In genomic region chr5:32572778-32573480, GRCh38 we compare ENCODE assay signal across 9 cellular contexts. TPM values are rescaled to one million over a fixed set of nuclear protein-coding genes. Genes with fewer than 3 reads are reported as not detected.
DNase-seq lines count a peak whose midpoint lies in the region; ATAC-seq and TF ChIP-seq lines count a peak whose summit lies in the region.
"Had no signal": no experiment of that assay in that cellular context is flagged by ENCODE, and none has a peak within 500 bp of the region (broad histone marks: within the 10 kb centered on the region; RNA-seq: fewer than 3 reads in every experiment).

No MANE protein-coding gene starts in this region.

- no peak overlapping the region for H3K4me3 Mint-ChIP-seq in activated naive CD8-positive, alpha-beta T cell treated with anti-CD3 and anti-CD28 coated beads, Interleukin-2, amount 50 U/mL, for 24 hours

- no peaks in the 10 kb centered on the region for H3K36me3 Mint-ChIP-seq in activated naive CD8-positive, alpha-beta T cell treated with anti-CD3 and anti-CD28 coated beads, Interleukin-2, amount 50 U/mL, for 24 hours (ENCODE audit: low read depth)

- no peaks in the 10 kb centered on the region for H3K9me3 ChIP-seq in right lobe of liver
- H3K9me3 ChIP-seq: thoracic aorta had no signal

- H3K4me3 ChIP-seq in right lobe of liver: no peak overlapping the region
- H3K4me3 ChIP-seq: thoracic aorta had no signal

- H3K27ac Mint-ChIP-seq in activated naive CD8-positive, alpha-beta T cell treated with anti-CD3 and anti-CD28 coated beads, Interleukin-2, amount 50 U/mL, for 24 hours: no peak overlapping the region

- H3K36me3 ChIP-seq in right lobe of liver: no peaks in the 10 kb centered on the region
- H3K36me3 ChIP-seq: thoracic aorta had no signal

- DNase-seq in right lobe of liver: no peak
- DNase-seq in NCI-H187 treated with DMSO at 0.1 percent for 48 hours (lab: John Stamatoyannopoulos, UW): no peak
- no peak for DNase-seq in KG1 (lab: John Stamatoyannopoulos, UW)
- no peak for DNase-seq in activated naive CD8-positive, alpha-beta T cell treated with anti-CD3 and anti-CD28 coated beads, Interleukin-2, amount 50 U/mL, for 24 hours
- DNase-seq: foreskin keratinocyte had no signal

- no peaks in the 10 kb centered on the region for H3K9me3 Mint-ChIP-seq in activated naive CD8-positive, alpha-beta T cell treated with anti-CD3 and anti-CD28 coated beads, Interleukin-2, amount 50 U/mL, for 24 hours

- no peak for TF ChIP-seq CTCF in right lobe of liver (IDR thresholded peaks at IDR 0.05)

- H3K27ac ChIP-seq in right lobe of liver: no peak overlapping the region
- H3K27ac ChIP-seq: foreskin keratinocyte, thoracic aorta had no signal

- no peaks in the 10 kb centered on the region for H3K27me3 ChIP-seq in right lobe of liver
- H3K27me3 ChIP-seq: foreskin keratinocyte had no signal

- H3K27me3 Mint-ChIP-seq in activated naive CD8-positive, alpha-beta T cell treated with anti-CD3 and anti-CD28 coated beads, Interleukin-2, amount 50 U/mL, for 24 hours: no peaks in the 10 kb centered on the region

- H3K4me1 ChIP-seq in right lobe of liver: peaks cover 0 to 38% (median 0%) of the 10 kb centered on the region in 4 donors
- H3K4me1 ChIP-seq: foreskin keratinocyte had no signal

- H3K4me1 Mint-ChIP-seq in activated naive CD8-positive, alpha-beta T cell treated with anti-CD3 and anti-CD28 coated beads, Interleukin-2, amount 50 U/mL, for 24 hours: peaks cover 4% of the 10 kb centered on the region

- peak; percentile 93 for ATAC-seq in GM18873 (IDR thresholded peaks at IDR 0.05; ENCODE audit: low FRiP score, unreplicated experiment)
- ATAC-seq in GM21576 (IDR thresholded peaks at IDR 0.05; ENCODE audit: unreplicated experiment): peak; percentile 91
- ATAC-seq in HG03175 (IDR thresholded peaks at IDR 0.05; ENCODE audit: unreplicated experiment): peak; percentile 94
- peak in 3 of 4 donors; percentile 65 to 69 (median 67) for ATAC-seq in right lobe of liver
- no peak for ATAC-seq in activated naive CD8-positive, alpha-beta T cell treated with anti-CD3 and anti-CD28 coated beads, Interleukin-2, amount 50 U/mL, for 24 hours
- ATAC-seq: foreskin keratinocyte had no signal

- intact Hi-C loops in right lobe of liver (cut with DNase I): no loop called here

- WGBS in right lobe of liver (ENCODE audit: insufficient coverage, low coverage, low lambda C conversion rate, missing lambda C conversion rate): 45% methylated on average over 8 of the region's 8 CpGs

- TF ChIP-seq POLR2A in right lobe of liver (IDR thresholded peaks at IDR 0.05): no peak

RNA-seq across cellular contexts. Expression of gene SUB1, which starts 12.4 kb away (rescaled TPM):
- total RNA-seq in right lobe of liver: 100 to 1,000 TPM in 3 of 6 experiments, 10 to 100 TPM in 3; 52.5 to 124 (median 94.9) TPM
